ENCODE assay signal across 8 cellular contexts in genomic region chr1:16236495-16237342, GRCh38. TPM values are rescaled to one million over a fixed set of nuclear protein-coding genes. Genes with fewer than 3 reads are reported as not detected.
DNase-seq lines count a peak whose midpoint lies in the region; ATAC-seq and TF ChIP-seq lines count a peak whose summit lies in the region.

CPLANE2 (minus strand) TSS chr1:16237183; CDS start chr1:16236742, 441 bp downstream.

- H3K4ac ChIP-seq in H9 (ENCODE audit: low read depth, low read length) = no peak within 1 kb of the TSS

- H4K8ac ChIP-seq in H9 (replicated peaks; ENCODE audit: insufficient read length, low read depth, low read length) = no peak within 1 kb of the TSS

- no peaks in the 10 kb centered on the region for H3K79me2 ChIP-seq in H9 (ENCODE audit: insufficient read depth, low read length)

- no peak within 1 kb of the TSS for H3T11ph ChIP-seq in H9 (ENCODE audit: low read length)

- DNase-seq in EL (peak; percentile 89), H9 (peak; percentile 95), MG63 (peak; percentile 90), SHP77 treated with DMSO at 0.1 percent for 48 hours (lab: John Stamatoyannopoulos, UW) (peak; percentile 71), activated gamma-delta T cell treated with Interleukin-2 at 50 U/mL for 16 hours (peak; percentile 95), foreskin keratinocyte (peak; percentile 59 to 79)

- H3K9me3 ChIP-seq in H9 (ENCODE audit: control insufficient read depth, low read depth, low read length) = no peaks in the 10 kb centered on the region
- H3K9me3 ChIP-seq in MG63 = no peaks in the 10 kb centered on the region
- no peaks in the 10 kb centered on the region for H3K9me3 ChIP-seq in neuron (ENCODE audit: low read length)
- H3K9me3 ChIP-seq in subcutaneous abdominal adipose tissue (ENCODE audit: control insufficient read depth in 5 of 5, low read length in 5 of 5) = no peaks in the 10 kb centered on the region

- H3K4me3 ChIP-seq in MG63 = peak within 1 kb of the TSS; percentile 47
- H3K4me3 ChIP-seq in neuron (ENCODE audit: low read length) = peak within 1 kb of the TSS; percentile 82
- peak within 1 kb of the TSS; percentile 70 to 80 (median 74) for H3K4me3 ChIP-seq in subcutaneous abdominal adipose tissue (ENCODE audit: low read depth in 1 of 5, low read length in 5 of 5)

- H2AFZ ChIP-seq in H9 (ENCODE audit: low read length) (no peak within 1 kb of the TSS), neuron (ENCODE audit: low read depth, low read length) (peak within 1 kb of the TSS; percentile 77)

- peak; percentile 75 for ATAC-seq in foreskin keratinocyte

- H2AK5ac ChIP-seq in H9 (ENCODE audit: insufficient read length, low read length) = no peak within 1 kb of the TSS

- peak within 1 kb of the TSS; percentile 83 for H3K4me2 ChIP-seq in H9 (ENCODE audit: insufficient read depth, insufficient read length, low read length)

- H4K20me1 ChIP-seq in H9 (ENCODE audit: control insufficient read depth, insufficient read depth, insufficient read length) = no peaks in the 10 kb centered on the region

- H4K5ac ChIP-seq in H9 (ENCODE audit: insufficient read length, low read depth, low read length) = no peak within 1 kb of the TSS

- no peak within 1 kb of the TSS for H2BK120ac ChIP-seq in H9 (ENCODE audit: low read depth, low read length, poor library complexity, severe bottlenecking)

- H2BK15ac ChIP-seq in H9 (ENCODE audit: low read depth, low read length) = no peak within 1 kb of the TSS

- no peak within 1 kb of the TSS for H3K14ac ChIP-seq in H9 (ENCODE audit: insufficient read depth, low read length)

- H3K4me3 Mint-ChIP-seq in H9 = peak within 1 kb of the TSS; percentile 85 to 89

- H3K36me3 Mint-ChIP-seq in H9 (ENCODE audit: insufficient read depth in 1 of 3, low read depth in 3 of 3) = no peaks in the 10 kb centered on the region; a peak in 1 of 7 replicates

- H2BK20ac ChIP-seq in H9 (ENCODE audit: low read depth, low read length, poor library complexity, severe bottlenecking) = no peak within 1 kb of the TSS

- H3K36me3 ChIP-seq in MG63 (no peaks in the 10 kb centered on the region), neuron (ENCODE audit: insufficient read depth, low read length) (no peaks in the 10 kb centered on the region), subcutaneous abdominal adipose tissue (ENCODE audit: control insufficient read depth in 5 of 5, insufficient read depth in 5 of 5, low read length in 5 of 5) (peaks cover 0 to 13% (median 0%) of the 10 kb centered on the region in 5 donors)

- H3K18ac ChIP-seq in H9 (ENCODE audit: insufficient read length, low read depth, low read length) = no peak within 1 kb of the TSS

- no peaks in the 10 kb centered on the region for H3K79me1 ChIP-seq in H9 (ENCODE audit: insufficient read depth, low read depth, low read length, poor library complexity, severe bottlenecking)

- H2BK12ac ChIP-seq in H9 (ENCODE audit: insufficient read length, low read depth, low read length) = no peak within 1 kb of the TSS

- peaks cover 6% of the 10 kb centered on the region for H3K23me2 ChIP-seq in H9 (ENCODE audit: insufficient read length, low read depth, low read length, poor library complexity, severe bottlenecking)

- H3K56ac ChIP-seq in H9 (ENCODE audit: insufficient read length, low read depth, low read length) = no peak within 1 kb of the TSS

- TF ChIP-seq CTCF in H9 (conservative IDR thresholded peaks at IDR 0.05) (no peak; the same call in 1 of the 3 replicates), foreskin keratinocyte (conservative IDR thresholded peaks at IDR 0.05) (peak; percentile 31)

- H3K27ac ChIP-seq in H9 (ENCODE audit: insufficient read length, low read depth, low read length) (no peak within 1 kb of the TSS), foreskin keratinocyte (no peak within 1 kb of the TSS), subcutaneous abdominal adipose tissue (ENCODE audit: low read depth, low read length) (peak within 1 kb of the TSS; percentile 41)

- no CpG with 5 or more reads among the region's 57 CpGs for WGBS in H9 (ENCODE audit: extremely low coverage, insufficient read length, low lambda C conversion rate)

- peak within 1 kb of the TSS; percentile 70 to 92 (median 89); a peak in 5 of 7 replicates for H3K27ac Mint-ChIP-seq in H9

- no peaks in the 10 kb centered on the region for H3K27me3 ChIP-seq in H9 (ENCODE audit: insufficient read depth, low read length)
- H3K27me3 ChIP-seq in MG63 = no peaks in the 10 kb centered on the region
- no peaks in the 10 kb centered on the region for H3K27me3 ChIP-seq in foreskin keratinocyte
- no peaks in the 10 kb centered on the region for H3K27me3 ChIP-seq in neuron (ENCODE audit: insufficient read depth, low read length)
- H3K27me3 ChIP-seq in subcutaneous abdominal adipose tissue (ENCODE audit: control insufficient read depth in 5 of 5, insufficient read depth in 4 of 5, low read length in 5 of 5) = no peaks in the 10 kb centered on the region

- 0 out of 2 replicates have a peak, but pooled peaks cover 5% of the 10 kb centered on the region for H3K4me1 ChIP-seq in H9 (ENCODE audit: insufficient read depth, low read length)
- peaks cover 22% of the 10 kb centered on the region for H3K4me1 ChIP-seq in foreskin keratinocyte
- H3K4me1 ChIP-seq in neuron (ENCODE audit: insufficient read depth, low read length) = peaks cover 12% of the 10 kb centered on the region
- peaks cover 0 to 18% (median 16%) of the 10 kb centered on the region in 5 donors for H3K4me1 ChIP-seq in subcutaneous abdominal adipose tissue (ENCODE audit: control insufficient read depth in 5 of 5, insufficient read depth in 5 of 5, low read length in 5 of 5)

- H3K27me3 Mint-ChIP-seq in H9 (ENCODE audit: low read depth) = peaks cover 5% of the 10 kb centered on the region

- H3K4me1 Mint-ChIP-seq in H9 = peaks cover 6 to 18% of the 10 kb centered on the region in 2 experiments

- H3K9ac ChIP-seq in H9 (ENCODE audit: extremely low read depth, insufficient read length, low read length) (no peak within 1 kb of the TSS), subcutaneous abdominal adipose tissue (ENCODE audit: low read length in 5 of 5) (peak within 1 kb of the TSS; percentile 52 to 82 (median 78))

- H3K23ac ChIP-seq in H9 (ENCODE audit: insufficient read length, low read depth, low read length) = no peak within 1 kb of the TSS

- no peak within 1 kb of the TSS for H4K91ac ChIP-seq in H9 (ENCODE audit: insufficient read length, low read depth, low read length)

- no peak within 1 kb of the TSS for H2BK5ac ChIP-seq in H9 (ENCODE audit: insufficient read length, low read length)

- H3K9me3 Mint-ChIP-seq in H9 = no peaks in the 10 kb centered on the region; a peak in 2 of 5 replicates

RNA-seq across cellular contexts. Expression of gene CPLANE2, which starts in this region (rescaled TPM):
- total RNA-seq in H9 (2021) (6.3 and 7.7 TPM in 2 replicates), foreskin keratinocyte (5.1 and 5.4 TPM in 2 replicates)
- 2.7 and 5.1 TPM in 2 replicates for total RNA-seq in MG63 (2014; rRNA removed; shearing (Covaris generic); ENCODE audit: low replicate concordance)
- polyA plus RNA-seq in foreskin keratinocyte = 3.4 and 4.1 TPM in 2 replicates
